In the genomic region with DNA sequence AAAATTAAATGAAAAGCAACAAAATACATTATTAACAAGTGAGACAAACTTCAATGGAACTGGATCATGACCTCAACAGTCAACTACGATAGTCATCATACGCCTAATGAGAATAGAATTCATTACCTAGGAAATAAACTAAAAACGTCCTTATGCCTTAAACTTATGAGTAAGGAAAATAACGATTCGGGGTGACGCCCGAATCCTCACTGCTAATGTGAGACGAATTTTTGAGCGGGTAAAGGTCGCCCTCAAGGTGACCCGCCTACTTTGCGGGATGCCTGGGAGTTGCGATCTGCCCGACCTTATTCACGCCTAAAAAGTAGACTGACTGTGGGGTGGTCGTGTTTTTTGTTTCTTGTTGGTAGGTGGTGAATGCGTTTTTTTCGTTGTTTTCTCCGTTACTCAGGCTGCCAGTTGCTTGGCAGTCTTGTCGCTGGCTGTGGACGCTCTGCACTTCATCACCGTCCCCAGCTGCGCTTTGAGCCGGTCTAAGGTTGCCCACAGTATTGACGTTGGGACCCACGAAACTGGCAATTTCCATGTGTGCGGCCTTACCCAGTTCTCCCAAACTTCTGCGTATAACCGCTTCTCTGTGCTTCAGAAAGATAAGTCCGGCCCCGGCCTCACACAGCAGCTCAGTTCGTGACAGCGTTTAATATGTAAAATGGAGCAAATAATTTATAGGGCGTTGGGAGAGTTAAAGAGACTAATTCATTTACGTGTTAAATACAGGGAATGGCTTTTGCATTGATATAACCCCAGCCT, we compare ENCODE assay signal across 8 cellular contexts. TPM values are rescaled to one million over a fixed set of nuclear protein-coding genes. Genes with fewer than 3 reads are reported as not detected.
DNase-seq lines count a peak whose midpoint lies in the region; ATAC-seq and TF ChIP-seq lines count a peak whose summit lies in the region.

No MANE protein-coding gene starts in this region.

- H3K27me3 Mint-ChIP-seq in GM23338 (ENCODE audit: insufficient read depth, low read depth, poor library complexity) (peaks cover 41% of the 10 kb centered on the region), neural progenitor cell (ENCODE audit: insufficient read depth, low read depth) (peaks cover 9% of the 10 kb centered on the region)

- H3K4me1 Mint-ChIP-seq in GM23338 (peaks cover 37% of the 10 kb centered on the region), neural progenitor cell (peaks cover 56% of the 10 kb centered on the region)

- H3K4me2 ChIP-seq in GM23338, result peak overlapping the region; percentile 48
- H3K4me2 ChIP-seq in neural progenitor cell, result peak overlapping the region; percentile 83

- H3F3A ChIP-seq in GM23338 (replicated peaks; ENCODE audit: low read depth), result peaks cover 5% of the 10 kb centered on the region
- H3F3A ChIP-seq in neural progenitor cell (ENCODE audit: low read depth), result peaks cover 44% of the 10 kb centered on the region

- H3K4me3 ChIP-seq in GM23338, result peak overlapping the region; percentile 99
- H3K4me3 ChIP-seq in neural progenitor cell, result peak overlapping the region; percentile 96
- peak overlapping the region; percentile 86 to 99 for H3K4me3 ChIP-seq in stomach smooth muscle (ENCODE audit: low read length in 2 of 2)

- peak overlapping the region; percentile 90 for H3K4me3 Mint-ChIP-seq in GM23338
- peak overlapping the region; percentile 94 for H3K4me3 Mint-ChIP-seq in neural progenitor cell

- no peaks in the 10 kb centered on the region for H3K9me2 ChIP-seq in GM23338 (ENCODE audit: insufficient read depth)

- H3K36me3 Mint-ChIP-seq in GM23338 (ENCODE audit: low read depth) (peaks cover 27% of the 10 kb centered on the region), neural progenitor cell (peaks cover 18% of the 10 kb centered on the region)

- H2AFZ ChIP-seq in GM23338 (no peak overlapping the region), neural progenitor cell (replicated peaks) (no peak overlapping the region)

- POLR2A ChIA-PET in RWPE1 (lab: Yijun Ruan, JAX; ENCODE audit: low non-redundant PET), result interaction anchor here (0.6 kb wide), 3 partner anchors 54 to 537 kb away, joined by 3 to 4 read pairs (median 3); no protein-coding TSS in a partner anchor

- H3K27me3 ChIP-seq in GM23338 (ENCODE audit: insufficient read depth), result no peaks in the 10 kb centered on the region
- no peaks in the 10 kb centered on the region for H3K27me3 ChIP-seq in neural progenitor cell
- no peaks in the 10 kb centered on the region for H3K27me3 ChIP-seq in stomach smooth muscle (ENCODE audit: control insufficient read depth in 1 of 2, insufficient read depth in 2 of 2, low read length in 2 of 2)

- H3K27ac Mint-ChIP-seq in GM23338, result peak overlapping the region; percentile 100
- H3K27ac Mint-ChIP-seq in neural progenitor cell, result peak overlapping the region; percentile 100

- CTCF ChIA-PET in RWPE1 (lab: Yijun Ruan, JAX), result interaction anchor here (0.6 to 0.7 kb wide), 3 partner anchors 73 to 267 kb away, joined by 3 to 5 read pairs (median 3); no protein-coding TSS in a partner anchor

- no peaks in the 10 kb centered on the region for H3K36me3 ChIP-seq in GM23338 (ENCODE audit: insufficient read depth)
- H3K36me3 ChIP-seq in neural progenitor cell, result no peaks in the 10 kb centered on the region
- H3K36me3 ChIP-seq in stomach smooth muscle (ENCODE audit: control insufficient read depth in 2 of 2, insufficient read depth in 2 of 2, low read length in 2 of 2), result peaks cover 8 to 13% of the 10 kb centered on the region in 2 donors

- TF ChIP-seq CTCF in GM23338 (conservative IDR thresholded peaks at IDR 0.05; ENCODE audit: low read depth in 2 of 2), result 0 out of 4 replicates have a peak, but pooled peaks of 1 of the 2 experiments have one; percentile 2
- TF ChIP-seq CTCF in RWPE1 (conservative IDR thresholded peaks at IDR 0.05; ENCODE audit: low read depth), result no peak
- TF ChIP-seq CTCF in neural progenitor cell (IDR thresholded peaks at IDR 0.05), result no peak

- ATAC-seq in GM23338, result peak; percentile 81

- H3K4me1 ChIP-seq in GM23338 (ENCODE audit: insufficient read depth) (peaks cover 15% of the 10 kb centered on the region; the same call in 1 of the 2 replicates), neural progenitor cell (peaks cover 13% of the 10 kb centered on the region), stomach smooth muscle (ENCODE audit: control insufficient read depth, insufficient read depth, low read length) (peaks cover 40% of the 10 kb centered on the region)

- no peaks in the 10 kb centered on the region for H3K9me3 ChIP-seq in neural progenitor cell (ENCODE audit: low read depth)
- H3K9me3 ChIP-seq in stomach smooth muscle (ENCODE audit: control insufficient read depth in 2 of 2, low read length in 2 of 2), result no peaks in the 10 kb centered on the region

- H3K79me2 ChIP-seq in GM23338 (replicated peaks; ENCODE audit: insufficient read depth) (peaks cover 40% of the 10 kb centered on the region), neural progenitor cell (ENCODE audit: low read depth) (peaks cover 41% of the 10 kb centered on the region)

- H3K27ac ChIP-seq in GM23338 (ENCODE audit: low read depth), result peak overlapping the region; percentile 56
- H3K27ac ChIP-seq in RWPE1, result peak overlapping the region; percentile 100
- peak overlapping the region; percentile 99 for H3K27ac ChIP-seq in neural progenitor cell
- peak overlapping the region; percentile 98 for H3K27ac ChIP-seq in stomach smooth muscle (ENCODE audit: low read length)

- peak overlapping the region; percentile 97 for H3K9ac ChIP-seq in neural progenitor cell
- H3K9ac ChIP-seq in stomach smooth muscle (ENCODE audit: low read length in 2 of 2), result peak overlapping the region; percentile 90 to 97

- H3K9me3 Mint-ChIP-seq in GM23338 (no peaks in the 10 kb centered on the region; the same call in 2 of the 3 replicates), neural progenitor cell (no peaks in the 10 kb centered on the region)

- H4K20me1 ChIP-seq in GM23338 (replicated peaks; ENCODE audit: insufficient read depth) (peaks cover 20% of the 10 kb centered on the region), neural progenitor cell (ENCODE audit: low read depth) (peaks cover 38% of the 10 kb centered on the region)

- DNase-seq in EH (ENCODE audit: low read depth) (peak; percentile 99), GM23338 (ENCODE audit: low spot score) (peak; percentile 95), LHCN-M2 (ENCODE audit: low read depth) (peak; percentile 99), RWPE1 (ENCODE audit: low spot score) (peak; percentile 82), fibroblast of the conjunctiva (ENCODE audit: low read depth) (peak; percentile 99), neural progenitor cell (ENCODE audit: low spot score) (peak; percentile 91)
- peak; percentile 66 for DNase-seq in activated effector memory CD4-positive, alpha-beta T cell treated with Interleukin-2 at 50 U/mL for 16 hours

TF ChIP-seq in GM23338, 12 proteins besides CTCF, POLR2A, EP300 and RAD21 (continues in another document):
- TF ChIP-seq STAT1 (IDR thresholded peaks at IDR 0.05; ENCODE audit: unreplicated experiment) (no peak), JUNB (IDR thresholded peaks at IDR 0.05; ENCODE audit: unreplicated experiment) (peak; percentile 64), NANOG (IDR thresholded peaks at IDR 0.05; ENCODE audit: borderline replicate concordance) (peak; percentile 61; the same call in 1 of the 2 replicates), EZH2 (IDR thresholded peaks at IDR 0.05; ENCODE audit: low read depth, unreplicated experiment) (no peak)
- TF ChIP-seq, protein P1, sequence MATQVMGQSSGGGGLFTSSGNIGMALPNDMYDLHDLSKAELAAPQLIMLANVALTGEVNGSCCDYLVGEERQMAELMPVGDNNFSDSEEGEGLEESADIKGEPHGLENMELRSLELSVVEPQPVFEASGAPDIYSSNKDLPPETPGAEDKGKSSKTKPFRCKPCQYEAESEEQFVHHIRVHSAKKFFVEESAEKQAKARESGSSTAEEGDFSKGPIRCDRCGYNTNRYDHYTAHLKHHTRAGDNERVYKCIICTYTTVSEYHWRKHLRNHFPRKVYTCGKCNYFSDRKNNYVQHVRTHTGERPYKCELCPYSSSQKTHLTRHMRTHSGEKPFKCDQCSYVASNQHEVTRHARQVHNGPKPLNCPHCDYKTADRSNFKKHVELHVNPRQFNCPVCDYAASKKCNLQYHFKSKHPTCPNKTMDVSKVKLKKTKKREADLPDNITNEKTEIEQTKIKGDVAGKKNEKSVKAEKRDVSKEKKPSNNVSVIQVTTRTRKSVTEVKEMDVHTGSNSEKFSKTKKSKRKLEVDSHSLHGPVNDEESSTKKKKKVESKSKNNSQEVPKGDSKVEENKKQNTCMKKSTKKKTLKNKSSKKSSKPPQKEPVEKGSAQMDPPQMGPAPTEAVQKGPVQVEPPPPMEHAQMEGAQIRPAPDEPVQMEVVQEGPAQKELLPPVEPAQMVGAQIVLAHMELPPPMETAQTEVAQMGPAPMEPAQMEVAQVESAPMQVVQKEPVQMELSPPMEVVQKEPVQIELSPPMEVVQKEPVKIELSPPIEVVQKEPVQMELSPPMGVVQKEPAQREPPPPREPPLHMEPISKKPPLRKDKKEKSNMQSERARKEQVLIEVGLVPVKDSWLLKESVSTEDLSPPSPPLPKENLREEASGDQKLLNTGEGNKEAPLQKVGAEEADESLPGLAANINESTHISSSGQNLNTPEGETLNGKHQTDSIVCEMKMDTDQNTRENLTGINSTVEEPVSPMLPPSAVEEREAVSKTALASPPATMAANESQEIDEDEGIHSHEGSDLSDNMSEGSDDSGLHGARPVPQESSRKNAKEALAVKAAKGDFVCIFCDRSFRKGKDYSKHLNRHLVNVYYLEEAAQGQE (IDR thresholded peaks at IDR 0.05; ENCODE audit: unreplicated experiment), result no peak

RNA-seq across cellular contexts. Expression of a gene that starts 0.6 kb away (rescaled TPM):
- 49.0 and 54.3 TPM in 2 replicates for total RNA-seq in GM23338 (2014; rRNA removed; shearing (Covaris generic))
- polyA plus RNA-seq in GM23338 (2016; fragmentation: Nextera tagmentation; extraction: Ambion mirVana), result 34.3 and 38.2 TPM in 2 replicates
- 34.0 and 36.4 TPM in 2 replicates for total RNA-seq in LHCN-M2 (2014; rRNA removed)
- 51.7 TPM for polyA plus RNA-seq in LHCN-M2 (2012)
- 37.8 and 67.2 TPM in 2 replicates for total RNA-seq in neural progenitor cell (ENCODE audit: low replicate concordance)

RNA-seq across cellular contexts. Expression of a gene that starts 25.1 kb away (rescaled TPM):
- not detected in 2 replicates for total RNA-seq in GM23338 (2014; rRNA removed; shearing (Covaris generic))
- 0.30 and 0.53 TPM in 2 replicates for polyA plus RNA-seq in GM23338 (2016; fragmentation: Nextera tagmentation; extraction: Ambion mirVana)
- total RNA-seq in LHCN-M2 (2014; rRNA removed) (not detected in 2 replicates), neural progenitor cell (ENCODE audit: low replicate concordance) (0.34 TPM in 1 of 2 replicates, not detected in the other)
- polyA plus RNA-seq in LHCN-M2 (2012), result 0.10 TPM

RNA-seq across cellular contexts. Expression of a gene that starts 33.9 kb away (rescaled TPM):
- 66.4 and 76.2 TPM in 2 replicates for total RNA-seq in GM23338 (2014; rRNA removed; shearing (Covaris generic))
- polyA plus RNA-seq in GM23338 (2016; fragmentation: Nextera tagmentation; extraction: Ambion mirVana), result 66.8 and 76.9 TPM in 2 replicates
- total RNA-seq in LHCN-M2 (2014; rRNA removed) (165 and 193 TPM in 2 replicates), neural progenitor cell (ENCODE audit: low replicate concordance) (21.6 and 61.5 TPM in 2 replicates)
- polyA plus RNA-seq in LHCN-M2 (2012), result 530 TPM

Comparison
In these comparisons a context has a peak if more than half of its experiments do, and no peak if none do; other contexts are left out.
1. Peak in every context shown above with its lines: DNase-seq, ATAC-seq, H3K4me3 ChIP-seq and H3K27ac ChIP-seq.